32 cellular contexts compared by ENCODE assay signal in the genomic region with DNA sequence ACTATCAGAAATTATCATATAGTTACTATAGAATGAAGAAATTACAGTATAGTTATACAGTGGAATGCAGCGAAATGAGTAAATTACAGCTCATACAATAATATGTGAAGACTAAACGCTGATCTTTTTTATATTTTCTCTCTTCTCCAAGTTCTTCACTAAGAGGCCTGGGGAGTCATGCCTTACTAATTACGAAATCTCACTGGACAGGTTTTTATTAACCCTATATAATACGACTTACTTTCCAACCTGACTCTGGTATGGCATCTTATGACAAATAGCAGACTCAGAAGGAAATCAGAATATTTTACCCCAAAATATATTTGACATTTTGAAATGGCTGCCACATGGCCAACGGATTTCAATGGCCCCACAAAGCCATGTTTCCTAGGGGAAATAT.
"Had no signal": no experiment of that assay in that cellular context is flagged by ENCODE, and none has a peak within 500 bp of the region (broad histone marks: within the 10 kb centered on the region; RNA-seq: fewer than 3 reads in every experiment).

No MANE protein-coding gene starts in this region.

- DNase-seq: activated CD4-positive, alpha-beta T cell treated with anti-CD3 and anti-CD28 coated beads, Interleukin-2, amount 10 ng/mL, durations not matched to agents 24 days and 14 days; activated CD4-positive, alpha-beta T cell treated with anti-CD3 and anti-CD28 coated beads, Interleukin-2, amount 50 U/mL, for 4 hours; activated CD8-positive, alpha-beta T cell treated with anti-CD3 and anti-CD28 coated beads for 36 hours; activated effector memory CD4-positive, alpha-beta T cell treated with anti-CD3 and anti-CD28 coated beads, Interleukin-2, amount 50 U/mL, for 16 hours; activated naive CD4-positive, alpha-beta T cell; activated naive CD4-positive, alpha-beta T cell treated with anti-CD3 and anti-CD28 coated beads, Interleukin-2, amount 50 U/mL, for 16 hours; activated T-cell treated with anti-CD3 and anti-CD28 coated beads, Interleukin-2, amount 50 U/mL, for 1 hour; activated T-cell treated with anti-CD3 and anti-CD28 coated beads, Interleukin-2, amount 50 U/mL, for 72 hours; adrenal gland; body of pancreas; caudate nucleus; cerebellar nuclear complex; Karpas-422; KBM-7; MG63; NCI-H1048; NCI-H1105 treated with DMSO at 0.1 percent for 48 hours; NCI-H1436; NCI-H1694; NCI-H1930; NCI-H2081 treated with DMSO at 0.1 percent for 48 hours; NCI-H226; NCI-H446 treated with DMSO at 0.1 percent for 48 hours; NCI-H524; NCI-H69; PC-9; Right ventricle myocardium superior; SW 1271; T-helper 1 cell; T1000 had no signal

- H3K9me3 ChIP-seq: adrenal gland, body of pancreas, breast epithelium, MG63 had no signal

- H3K4me3 Mint-ChIP-seq: activated CD4-positive, alpha-beta T cell treated with anti-CD3 and anti-CD28 coated beads, Interleukin-2, amount 10 ng/mL, durations not matched to agents 24 days and 14 days; activated CD8-positive, alpha-beta T cell treated with anti-CD3 and anti-CD28 coated beads for 36 hours; activated T-cell treated with anti-CD3 and anti-CD28 coated beads, Interleukin-2, amount 50 U/mL, for 72 hours; activated T-helper 17 cell treated with anti-CD3 and anti-CD28 coated beads, Interleukin-2, amount 50 U/mL, for 72 hours had no signal

- H3K4me3 ChIP-seq: adrenal gland, body of pancreas, breast epithelium, MG63, PC-9 had no signal

- H3K36me3 ChIP-seq: adrenal gland, breast epithelium, MG63 had no signal

- H3K4me1 ChIP-seq: breast epithelium had no signal

- H3K27ac ChIP-seq: adrenal gland, body of pancreas, breast epithelium, PC-9 had no signal

- H3K27ac Mint-ChIP-seq: activated CD8-positive, alpha-beta T cell treated with anti-CD3 and anti-CD28 coated beads for 36 hours; activated T-cell treated with anti-CD3 and anti-CD28 coated beads, Interleukin-2, amount 50 U/mL, for 72 hours; activated T-helper 17 cell treated with anti-CD3 and anti-CD28 coated beads, Interleukin-2, amount 50 U/mL, for 72 hours had no signal

- H3K27me3 Mint-ChIP-seq: activated CD4-positive, alpha-beta T cell treated with anti-CD3 and anti-CD28 coated beads, Interleukin-2, amount 10 ng/mL, durations not matched to agents 24 days and 14 days; activated CD8-positive, alpha-beta T cell treated with anti-CD3 and anti-CD28 coated beads for 36 hours; activated T-helper 17 cell treated with anti-CD3 and anti-CD28 coated beads, Interleukin-2, amount 50 U/mL, for 72 hours had no signal

- H3K27me3 ChIP-seq: adrenal gland, body of pancreas, breast epithelium, MG63 had no signal

- ATAC-seq: activated CD8-positive, alpha-beta T cell treated with anti-CD3 and anti-CD28 coated beads for 36 hours; activated T-cell treated with anti-CD3 and anti-CD28 coated beads, Interleukin-2, amount 50 U/mL, for 72 hours; activated T-helper 17 cell treated with anti-CD3 and anti-CD28 coated beads, Interleukin-2, amount 50 U/mL, for 72 hours; body of pancreas had no signal

- H3K9me3 Mint-ChIP-seq: activated T-helper 17 cell treated with anti-CD3 and anti-CD28 coated beads, Interleukin-2, amount 50 U/mL, for 72 hours had no signal
